ENCODE assay signal across 1 cellular context in the genomic region with DNA sequence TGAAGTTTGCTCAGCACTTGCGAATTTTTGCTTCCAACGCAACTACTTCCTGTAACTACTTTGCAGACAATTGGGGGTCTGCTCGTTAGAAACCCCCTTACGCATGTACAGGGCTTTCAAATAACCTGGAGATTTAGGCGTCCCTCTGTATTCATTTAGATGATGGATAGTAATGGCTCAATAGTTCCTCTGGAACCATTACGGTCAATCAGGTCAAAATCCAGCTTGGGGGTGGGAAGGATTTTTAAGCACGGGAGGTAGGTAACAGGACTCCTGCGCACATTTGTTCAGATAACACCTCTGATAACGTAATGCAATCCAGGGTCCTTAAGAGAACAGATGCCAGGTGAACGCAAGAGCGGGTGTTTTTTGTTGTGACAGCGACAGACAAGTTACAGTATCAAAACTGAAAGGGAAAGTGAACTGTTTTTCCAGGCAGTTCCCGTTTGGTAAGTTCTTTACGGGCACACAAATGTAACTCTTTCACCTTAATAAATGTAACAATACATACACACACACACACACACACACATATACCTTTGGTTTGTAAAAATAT.
TF ChIP-seq lines count a peak whose summit lies in the region.

No MANE protein-coding gene starts in this region.

TF ChIP-seq in GM12878, 131 proteins besides CTCF, POLR2A, EP300 and RAD21 (continued from another document):
- TF ChIP-seq, protein P1, sequence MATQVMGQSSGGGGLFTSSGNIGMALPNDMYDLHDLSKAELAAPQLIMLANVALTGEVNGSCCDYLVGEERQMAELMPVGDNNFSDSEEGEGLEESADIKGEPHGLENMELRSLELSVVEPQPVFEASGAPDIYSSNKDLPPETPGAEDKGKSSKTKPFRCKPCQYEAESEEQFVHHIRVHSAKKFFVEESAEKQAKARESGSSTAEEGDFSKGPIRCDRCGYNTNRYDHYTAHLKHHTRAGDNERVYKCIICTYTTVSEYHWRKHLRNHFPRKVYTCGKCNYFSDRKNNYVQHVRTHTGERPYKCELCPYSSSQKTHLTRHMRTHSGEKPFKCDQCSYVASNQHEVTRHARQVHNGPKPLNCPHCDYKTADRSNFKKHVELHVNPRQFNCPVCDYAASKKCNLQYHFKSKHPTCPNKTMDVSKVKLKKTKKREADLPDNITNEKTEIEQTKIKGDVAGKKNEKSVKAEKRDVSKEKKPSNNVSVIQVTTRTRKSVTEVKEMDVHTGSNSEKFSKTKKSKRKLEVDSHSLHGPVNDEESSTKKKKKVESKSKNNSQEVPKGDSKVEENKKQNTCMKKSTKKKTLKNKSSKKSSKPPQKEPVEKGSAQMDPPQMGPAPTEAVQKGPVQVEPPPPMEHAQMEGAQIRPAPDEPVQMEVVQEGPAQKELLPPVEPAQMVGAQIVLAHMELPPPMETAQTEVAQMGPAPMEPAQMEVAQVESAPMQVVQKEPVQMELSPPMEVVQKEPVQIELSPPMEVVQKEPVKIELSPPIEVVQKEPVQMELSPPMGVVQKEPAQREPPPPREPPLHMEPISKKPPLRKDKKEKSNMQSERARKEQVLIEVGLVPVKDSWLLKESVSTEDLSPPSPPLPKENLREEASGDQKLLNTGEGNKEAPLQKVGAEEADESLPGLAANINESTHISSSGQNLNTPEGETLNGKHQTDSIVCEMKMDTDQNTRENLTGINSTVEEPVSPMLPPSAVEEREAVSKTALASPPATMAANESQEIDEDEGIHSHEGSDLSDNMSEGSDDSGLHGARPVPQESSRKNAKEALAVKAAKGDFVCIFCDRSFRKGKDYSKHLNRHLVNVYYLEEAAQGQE (IDR thresholded peaks at IDR 0.05; ENCODE audit: low read depth, low read length) = no peak
- TF ChIP-seq NRF1 (conservative IDR thresholded peaks at IDR 0.05; ENCODE audit: low read depth, low read length) = no peak
